1 cellular context compared by ENCODE assay signal in the genomic region with DNA sequence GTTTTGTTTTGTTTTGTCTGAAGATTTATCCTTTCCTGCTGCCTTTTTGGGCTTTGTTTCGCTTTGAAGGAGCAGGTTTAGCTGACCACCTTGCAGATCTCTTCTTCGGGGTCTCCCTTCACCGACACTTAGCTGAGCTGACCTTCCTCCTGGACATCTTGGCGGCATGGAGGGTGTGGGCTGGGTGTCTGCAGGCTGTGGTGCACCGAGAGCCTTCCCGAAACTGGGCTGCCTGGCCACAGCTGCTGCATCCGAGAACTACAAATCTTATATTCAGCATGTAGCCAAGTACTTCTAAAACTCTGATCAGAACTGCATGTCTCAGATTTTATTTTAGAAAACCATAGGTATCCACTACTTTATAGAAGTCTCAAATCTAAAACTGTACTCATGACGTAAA.
TF ChIP-seq lines count a peak whose summit lies in the region.

No MANE protein-coding gene starts in this region.

TF ChIP-seq in GM23338, 12 proteins besides CTCF, POLR2A, EP300 and RAD21:
- TF ChIP-seq ZNF331 (CRISPR knock-in tag; IDR thresholded peaks at IDR 0.05; ENCODE audit: low read depth): no peak
- TF ChIP-seq EZH2 (IDR thresholded peaks at IDR 0.05; ENCODE audit: low read depth, unreplicated experiment): no peak
- no peak for TF ChIP-seq EZH2phosphoT487 (IDR thresholded peaks at IDR 0.05; ENCODE audit: unreplicated experiment)
- no peak for TF ChIP-seq ZNF114 (CRISPR knock-in tag; IDR thresholded peaks at IDR 0.05)
- TF ChIP-seq, protein P1, sequence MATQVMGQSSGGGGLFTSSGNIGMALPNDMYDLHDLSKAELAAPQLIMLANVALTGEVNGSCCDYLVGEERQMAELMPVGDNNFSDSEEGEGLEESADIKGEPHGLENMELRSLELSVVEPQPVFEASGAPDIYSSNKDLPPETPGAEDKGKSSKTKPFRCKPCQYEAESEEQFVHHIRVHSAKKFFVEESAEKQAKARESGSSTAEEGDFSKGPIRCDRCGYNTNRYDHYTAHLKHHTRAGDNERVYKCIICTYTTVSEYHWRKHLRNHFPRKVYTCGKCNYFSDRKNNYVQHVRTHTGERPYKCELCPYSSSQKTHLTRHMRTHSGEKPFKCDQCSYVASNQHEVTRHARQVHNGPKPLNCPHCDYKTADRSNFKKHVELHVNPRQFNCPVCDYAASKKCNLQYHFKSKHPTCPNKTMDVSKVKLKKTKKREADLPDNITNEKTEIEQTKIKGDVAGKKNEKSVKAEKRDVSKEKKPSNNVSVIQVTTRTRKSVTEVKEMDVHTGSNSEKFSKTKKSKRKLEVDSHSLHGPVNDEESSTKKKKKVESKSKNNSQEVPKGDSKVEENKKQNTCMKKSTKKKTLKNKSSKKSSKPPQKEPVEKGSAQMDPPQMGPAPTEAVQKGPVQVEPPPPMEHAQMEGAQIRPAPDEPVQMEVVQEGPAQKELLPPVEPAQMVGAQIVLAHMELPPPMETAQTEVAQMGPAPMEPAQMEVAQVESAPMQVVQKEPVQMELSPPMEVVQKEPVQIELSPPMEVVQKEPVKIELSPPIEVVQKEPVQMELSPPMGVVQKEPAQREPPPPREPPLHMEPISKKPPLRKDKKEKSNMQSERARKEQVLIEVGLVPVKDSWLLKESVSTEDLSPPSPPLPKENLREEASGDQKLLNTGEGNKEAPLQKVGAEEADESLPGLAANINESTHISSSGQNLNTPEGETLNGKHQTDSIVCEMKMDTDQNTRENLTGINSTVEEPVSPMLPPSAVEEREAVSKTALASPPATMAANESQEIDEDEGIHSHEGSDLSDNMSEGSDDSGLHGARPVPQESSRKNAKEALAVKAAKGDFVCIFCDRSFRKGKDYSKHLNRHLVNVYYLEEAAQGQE (IDR thresholded peaks at IDR 0.05; ENCODE audit: unreplicated experiment): no peak
- no peak for TF ChIP-seq POLR2AphosphoS5 (IDR thresholded peaks at IDR 0.05; ENCODE audit: low read depth)
- TF ChIP-seq CREB1 (CRISPR knock-in tag; IDR thresholded peaks at IDR 0.05; ENCODE audit: low read depth): no peak
- TF ChIP-seq STAT1 (IDR thresholded peaks at IDR 0.05; ENCODE audit: unreplicated experiment): no peak
- no peak for TF ChIP-seq JUNB (IDR thresholded peaks at IDR 0.05; ENCODE audit: unreplicated experiment)
- TF ChIP-seq NANOG (IDR thresholded peaks at IDR 0.05; ENCODE audit: borderline replicate concordance): no peak
- TF ChIP-seq, protein P2, sequence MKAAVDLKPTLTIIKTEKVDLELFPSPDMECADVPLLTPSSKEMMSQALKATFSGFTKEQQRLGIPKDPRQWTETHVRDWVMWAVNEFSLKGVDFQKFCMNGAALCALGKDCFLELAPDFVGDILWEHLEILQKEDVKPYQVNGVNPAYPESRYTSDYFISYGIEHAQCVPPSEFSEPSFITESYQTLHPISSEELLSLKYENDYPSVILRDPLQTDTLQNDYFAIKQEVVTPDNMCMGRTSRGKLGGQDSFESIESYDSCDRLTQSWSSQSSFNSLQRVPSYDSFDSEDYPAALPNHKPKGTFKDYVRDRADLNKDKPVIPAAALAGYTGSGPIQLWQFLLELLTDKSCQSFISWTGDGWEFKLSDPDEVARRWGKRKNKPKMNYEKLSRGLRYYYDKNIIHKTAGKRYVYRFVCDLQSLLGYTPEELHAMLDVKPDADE (IDR thresholded peaks at IDR 0.05): no peak
- TF ChIP-seq, protein P3, sequence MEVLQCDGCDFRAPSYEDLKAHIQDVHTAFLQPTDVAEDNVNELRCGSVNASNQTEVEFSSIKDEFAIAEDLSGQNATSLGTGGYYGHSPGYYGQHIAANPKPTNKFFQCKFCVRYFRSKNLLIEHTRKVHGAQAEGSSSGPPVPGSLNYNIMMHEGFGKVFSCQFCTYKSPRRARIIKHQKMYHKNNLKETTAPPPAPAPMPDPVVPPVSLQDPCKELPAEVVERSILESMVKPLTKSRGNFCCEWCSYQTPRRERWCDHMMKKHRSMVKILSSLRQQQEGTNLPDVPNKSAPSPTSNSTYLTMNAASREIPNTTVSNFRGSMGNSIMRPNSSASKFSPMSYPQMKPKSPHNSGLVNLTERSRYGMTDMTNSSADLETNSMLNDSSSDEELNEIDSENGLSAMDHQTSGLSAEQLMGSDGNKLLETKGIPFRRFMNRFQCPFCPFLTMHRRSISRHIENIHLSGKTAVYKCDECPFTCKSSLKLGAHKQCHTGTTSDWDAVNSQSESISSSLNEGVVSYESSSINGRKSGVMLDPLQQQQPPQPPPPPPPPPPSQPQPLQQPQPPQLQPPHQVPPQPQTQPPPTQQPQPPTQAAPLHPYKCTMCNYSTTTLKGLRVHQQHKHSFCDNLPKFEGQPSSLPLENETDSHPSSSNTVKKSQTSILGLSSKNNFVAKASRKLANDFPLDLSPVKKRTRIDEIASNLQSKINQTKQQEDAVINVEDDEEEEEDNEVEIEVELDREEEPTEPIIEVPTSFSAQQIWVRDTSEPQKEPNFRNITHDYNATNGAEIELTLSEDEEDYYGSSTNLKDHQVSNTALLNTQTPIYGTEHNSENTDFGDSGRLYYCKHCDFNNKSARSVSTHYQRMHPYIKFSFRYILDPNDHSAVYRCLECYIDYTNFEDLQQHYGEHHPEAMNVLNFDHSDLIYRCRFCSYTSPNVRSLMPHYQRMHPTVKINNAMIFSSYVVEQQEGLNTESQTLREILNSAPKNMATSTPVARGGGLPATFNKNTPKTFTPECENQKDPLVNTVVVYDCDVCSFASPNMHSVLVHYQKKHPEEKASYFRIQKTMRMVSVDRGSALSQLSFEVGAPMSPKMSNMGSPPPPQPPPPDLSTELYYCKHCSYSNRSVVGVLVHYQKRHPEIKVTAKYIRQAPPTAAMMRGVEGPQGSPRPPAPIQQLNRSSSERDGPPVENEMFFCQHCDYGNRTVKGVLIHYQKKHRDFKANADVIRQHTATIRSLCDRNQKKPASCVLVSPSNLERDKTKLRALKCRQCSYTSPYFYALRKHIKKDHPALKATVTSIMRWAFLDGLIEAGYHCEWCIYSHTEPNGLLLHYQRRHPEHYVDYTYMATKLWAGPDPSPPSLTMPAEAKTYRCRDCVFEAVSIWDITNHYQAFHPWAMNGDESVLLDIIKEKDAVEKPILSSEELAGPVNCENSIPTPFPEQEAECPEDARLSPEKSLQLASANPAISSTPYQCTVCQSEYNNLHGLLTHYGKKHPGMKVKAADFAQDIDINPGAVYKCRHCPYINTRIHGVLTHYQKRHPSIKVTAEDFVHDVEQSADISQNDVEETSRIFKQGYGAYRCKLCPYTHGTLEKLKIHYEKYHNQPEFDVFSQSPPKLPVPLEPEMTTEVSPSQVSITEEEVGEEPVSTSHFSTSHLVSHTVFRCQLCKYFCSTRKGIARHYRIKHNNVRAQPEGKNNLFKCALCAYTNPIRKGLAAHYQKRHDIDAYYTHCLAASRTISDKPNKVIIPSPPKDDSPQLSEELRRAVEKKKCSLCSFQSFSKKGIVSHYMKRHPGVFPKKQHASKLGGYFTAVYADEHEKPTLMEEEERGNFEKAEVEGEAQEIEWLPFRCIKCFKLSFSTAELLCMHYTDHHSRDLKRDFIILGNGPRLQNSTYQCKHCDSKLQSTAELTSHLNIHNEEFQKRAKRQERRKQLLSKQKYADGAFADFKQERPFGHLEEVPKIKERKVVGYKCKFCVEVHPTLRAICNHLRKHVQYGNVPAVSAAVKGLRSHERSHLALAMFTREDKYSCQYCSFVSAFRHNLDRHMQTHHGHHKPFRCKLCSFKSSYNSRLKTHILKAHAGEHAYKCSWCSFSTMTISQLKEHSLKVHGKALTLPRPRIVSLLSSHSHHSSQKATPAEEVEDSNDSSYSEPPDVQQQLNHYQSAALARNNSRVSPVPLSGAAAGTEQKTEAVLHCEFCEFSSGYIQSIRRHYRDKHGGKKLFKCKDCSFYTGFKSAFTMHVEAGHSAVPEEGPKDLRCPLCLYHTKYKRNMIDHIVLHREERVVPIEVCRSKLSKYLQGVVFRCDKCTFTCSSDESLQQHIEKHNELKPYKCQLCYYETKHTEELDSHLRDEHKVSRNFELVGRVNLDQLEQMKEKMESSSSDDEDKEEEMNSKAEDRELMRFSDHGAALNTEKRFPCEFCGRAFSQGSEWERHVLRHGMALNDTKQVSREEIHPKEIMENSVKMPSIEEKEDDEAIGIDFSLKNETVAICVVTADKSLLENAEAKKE (CRISPR knock-in tag; IDR thresholded peaks at IDR 0.05): no peak
